Comparison of ENCODE assay signal across 15 cellular contexts in genomic region chr6:143125896-143126573, GRCh38.
DNase-seq lines count a peak whose midpoint lies in the region; ATAC-seq lines count a peak whose summit lies in the region.
"Had no signal": no experiment of that assay in that cellular context is flagged by ENCODE, and none has a peak within 500 bp of the region (broad histone marks: within the 10 kb centered on the region; RNA-seq: fewer than 3 reads in every experiment).

No MANE protein-coding gene starts in this region.

- no peaks in the 10 kb centered on the region for H3K27me3 Mint-ChIP-seq in activated naive CD4-positive, alpha-beta T cell treated with anti-CD3 and anti-CD28 coated beads for 36 hours (ENCODE audit: low read depth)
- H3K27me3 Mint-ChIP-seq: activated CD4-positive, alpha-beta memory T cell treated with anti-CD3 and anti-CD28 coated beads, Interleukin-2, amount 10 ng/mL, durations not matched to agents 7 days and 5 days had no signal

- CTCF ChIA-PET in activated naive CD4-positive, alpha-beta T cell treated with anti-CD3 and anti-CD28 coated beads for 36 hours (lab: Charles Lee) = no interaction called here

- peak overlapping the region in 1 of 2 donors; percentile 79 for H3K27ac Mint-ChIP-seq in activated naive CD4-positive, alpha-beta T cell treated with anti-CD3 and anti-CD28 coated beads, Interleukin-2, amount 50 U/mL, for 72 hours
- H3K27ac Mint-ChIP-seq in activated naive CD4-positive, alpha-beta T cell treated with anti-CD3 and anti-CD28 coated beads for 36 hours = no peak overlapping the region
- H3K27ac Mint-ChIP-seq: activated CD4-positive, alpha-beta memory T cell treated with anti-CD3 and anti-CD28 coated beads, Interleukin-2, amount 10 ng/mL, durations not matched to agents 7 days and 5 days had no signal

- H3K4me1 Mint-ChIP-seq in activated naive CD4-positive, alpha-beta T cell treated with anti-CD3 and anti-CD28 coated beads for 36 hours (ENCODE audit: low read depth) = peaks cover 9% of the 10 kb centered on the region

- no peak for DNase-seq in activated naive CD4-positive, alpha-beta T cell treated with anti-CD3 and anti-CD28 coated beads, Interleukin-2, amount 50 U/mL, for 72 hours (ENCODE audit: low spot score in 2 of 2)
- DNase-seq in activated naive CD4-positive, alpha-beta T cell treated with anti-CD3 and anti-CD28 coated beads for 36 hours = no peak
- DNase-seq in astrocyte of the hippocampus (ENCODE audit: low read depth, low spot score) (peak; percentile 92), DMS79 treated with DMSO at 0.1 percent for 48 hours (lab: John Stamatoyannopoulos, UW) (no peak), anterior cingulate cortex (lab: John Stamatoyannopoulos, UW) (no peak), SIG-M5 treated with dmso at 0.1 percent for 504 hours (lab: John Stamatoyannopoulos, UW; ENCODE audit: unreplicated experiment) (no peak)
- no peak for DNase-seq in activated CD8-positive, alpha-beta memory T cell treated with anti-CD3 and anti-CD28 coated beads, Interleukin-2, amount 50 U/mL, for 48 hours
- DNase-seq: activated CD4-positive, alpha-beta memory T cell treated with anti-CD3 and anti-CD28 coated beads, Interleukin-2, amount 10 ng/mL, durations not matched to agents 7 days and 5 days; caudate nucleus; Karpas-422; NCI-H1694 treated with DMSO at 0.1 percent for 48 hours; pancreas; Right ventricle myocardium superior; spleen had no signal

- H3K9me3 Mint-ChIP-seq in activated naive CD4-positive, alpha-beta T cell treated with anti-CD3 and anti-CD28 coated beads, Interleukin-2, amount 50 U/mL, for 72 hours = peaks cover 10 to 33% of the 10 kb centered on the region in 2 donors
- H3K9me3 Mint-ChIP-seq in activated naive CD4-positive, alpha-beta T cell treated with anti-CD3 and anti-CD28 coated beads for 36 hours = peaks cover 14% of the 10 kb centered on the region

- peaks cover 18 to 50% of the 10 kb centered on the region in 2 donors for H3K36me3 Mint-ChIP-seq in activated naive CD4-positive, alpha-beta T cell treated with anti-CD3 and anti-CD28 coated beads, Interleukin-2, amount 50 U/mL, for 72 hours
- peaks cover 14% of the 10 kb centered on the region for H3K36me3 Mint-ChIP-seq in activated naive CD4-positive, alpha-beta T cell treated with anti-CD3 and anti-CD28 coated beads for 36 hours (ENCODE audit: low read depth)

- H3K4me3 Mint-ChIP-seq in activated naive CD4-positive, alpha-beta T cell treated with anti-CD3 and anti-CD28 coated beads for 36 hours = no peak overlapping the region
- H3K4me3 Mint-ChIP-seq: activated CD4-positive, alpha-beta memory T cell treated with anti-CD3 and anti-CD28 coated beads, Interleukin-2, amount 10 ng/mL, durations not matched to agents 7 days and 5 days had no signal

- intact Hi-C loops in activated naive CD4-positive, alpha-beta T cell treated with anti-CD3 and anti-CD28 coated beads for 36 hours (cut with micrococcal nuclease) = no loop called here

- ATAC-seq in activated naive CD4-positive, alpha-beta T cell treated with anti-CD3 and anti-CD28 coated beads, Interleukin-2, amount 50 U/mL, for 72 hours = peak; percentile 60 to 64
- peak; percentile 59 for ATAC-seq in HG03175 (IDR thresholded peaks at IDR 0.05; ENCODE audit: unreplicated experiment)
